In the genomic region with DNA sequence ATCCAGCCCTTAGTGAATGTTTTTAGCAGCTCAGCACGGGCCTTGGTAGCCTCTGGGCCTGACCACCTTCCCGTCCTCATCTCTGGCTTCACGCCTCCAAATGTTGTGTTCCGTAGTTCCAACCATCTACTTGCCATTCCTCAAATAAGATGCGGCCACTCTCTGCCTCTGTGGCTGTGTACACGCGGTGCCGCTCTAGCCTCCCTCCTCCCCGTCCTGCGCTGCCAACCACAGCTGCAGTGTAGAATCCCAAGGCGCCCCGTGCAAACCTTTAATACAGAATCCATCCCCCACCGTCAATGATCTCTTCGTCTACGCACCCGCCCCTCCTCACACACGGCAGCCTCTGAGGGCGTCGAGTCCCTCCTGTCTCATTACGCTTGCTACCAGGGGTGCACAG, we compare ENCODE assay signal across 16 cellular contexts.
DNase-seq lines count a peak whose midpoint lies in the region; TF ChIP-seq lines count a peak whose summit lies in the region.
"Had no signal": no experiment of that assay in that cellular context is flagged by ENCODE, and none has a peak within 500 bp of the region (broad histone marks: within the 10 kb centered on the region; RNA-seq: fewer than 3 reads in every experiment).

No MANE protein-coding gene starts in this region.

- H3K4me2 ChIP-seq in smooth muscle cell = no peak overlapping the region
- H3K4me2 ChIP-seq in OCI-LY7 (ENCODE audit: low read length) = no peak overlapping the region

- peaks cover 6% of the 10 kb centered on the region for H3K36me3 Mint-ChIP-seq in T-helper 1 cell treated with Interleukin-12 subunit alpha and Interleukin-12 subunit beta and Interleukin-4 antibody, amounts not matched to agents 30 μg/mL and 1 μg/mL, for 36 hours (ENCODE audit: low read depth)
- H3K36me3 Mint-ChIP-seq in HFFc6 (ENCODE audit: low read depth) = peaks cover 45% of the 10 kb centered on the region
- H3K36me3 Mint-ChIP-seq in endothelial cell (ENCODE audit: low read depth, unreplicated experiment) = peaks cover 37% of the 10 kb centered on the region

- H4K20me1 ChIP-seq in smooth muscle cell (ENCODE audit: low read depth) = peaks cover 60% of the 10 kb centered on the region
- H4K20me1 ChIP-seq in OCI-LY7 (ENCODE audit: insufficient read depth, low read length) = peaks cover 6% of the 10 kb centered on the region; the same call in 1 of the 2 replicates

- H3K4me3 ChIP-seq in smooth muscle cell = no peak overlapping the region
- no peak overlapping the region for H3K4me3 ChIP-seq in OCI-LY7 (ENCODE audit: low read depth, low read length, poor library complexity, severe bottlenecking)
- H3K4me3 ChIP-seq: right atrium auricular region had no signal

- WGBS in smooth muscle cell (ENCODE audit: low lambda C conversion rate) = 98% methylated on average over 20 of the region's 20 CpGs

- no peak overlapping the region for H3K4me3 Mint-ChIP-seq in T-helper 1 cell treated with Interleukin-12 subunit alpha and Interleukin-12 subunit beta and Interleukin-4 antibody, amounts not matched to agents 30 μg/mL and 1 μg/mL, for 36 hours
- H3K4me3 Mint-ChIP-seq in HFFc6 = peak overlapping the region; percentile 86
- H3K4me3 Mint-ChIP-seq in endothelial cell (ENCODE audit: unreplicated experiment) = peak overlapping the region; percentile 84
- H3K4me3 Mint-ChIP-seq: activated T-cell treated with anti-CD3 and anti-CD28 coated beads, Interleukin-2, amount 50 U/mL, for 4 hours; B cell had no signal

- H2AFZ ChIP-seq in smooth muscle cell (ENCODE audit: low read depth) = no peak overlapping the region
- H2AFZ ChIP-seq in OCI-LY7 (ENCODE audit: low read length) = no peak overlapping the region

- no peak overlapping the region for H3K9ac ChIP-seq in smooth muscle cell (ENCODE audit: low read depth)

- no peaks in the 10 kb centered on the region for H3K9me3 Mint-ChIP-seq in T-helper 1 cell treated with Interleukin-12 subunit alpha and Interleukin-12 subunit beta and Interleukin-4 antibody, amounts not matched to agents 30 μg/mL and 1 μg/mL, for 36 hours
- no peaks in the 10 kb centered on the region for H3K9me3 Mint-ChIP-seq in HFFc6
- no peaks in the 10 kb centered on the region for H3K9me3 Mint-ChIP-seq in endothelial cell (ENCODE audit: unreplicated experiment)
- H3K9me3 Mint-ChIP-seq: activated T-cell treated with anti-CD3 and anti-CD28 coated beads, Interleukin-2, amount 50 U/mL, for 4 hours had no signal

- no peaks in the 10 kb centered on the region for H3K9me2 ChIP-seq in OCI-LY7 (ENCODE audit: insufficient read depth, low read length)

- peaks cover 46% of the 10 kb centered on the region for H3F3A ChIP-seq in smooth muscle cell (ENCODE audit: low read depth)

- intact Hi-C loops in OCI-LY7 (cut with micrococcal nuclease; ENCODE audit: unreplicated experiment) = no loop called here

- no peaks in the 10 kb centered on the region for H3K9me3 ChIP-seq in smooth muscle cell (replicated peaks; ENCODE audit: low read depth)
- no peaks in the 10 kb centered on the region for H3K9me3 ChIP-seq in OCI-LY7 (ENCODE audit: low read length)
- H3K9me3 ChIP-seq: right atrium auricular region had no signal

- H3K27me3 ChIP-seq in smooth muscle cell (ENCODE audit: low read depth) = no peaks in the 10 kb centered on the region
- H3K27me3 ChIP-seq: right atrium auricular region had no signal

- BruUV-seq in OCI-LY7 (replicated peaks; lab: Mats Ljungman, UMichigan) = no TSS peak

- CTCF ChIA-PET in OCI-LY7 (lab: Charles Lee; ENCODE audit: unreplicated experiment) = no interaction called here

- peak overlapping the region; percentile 34 for H3K27ac Mint-ChIP-seq in T-helper 1 cell treated with Interleukin-12 subunit alpha and Interleukin-12 subunit beta and Interleukin-4 antibody, amounts not matched to agents 30 μg/mL and 1 μg/mL, for 36 hours
- H3K27ac Mint-ChIP-seq in HFFc6 (peak overlapping the region; percentile 100), endothelial cell (ENCODE audit: unreplicated experiment) (peak overlapping the region; percentile 61)
- H3K27ac Mint-ChIP-seq: B cell had no signal

- POLR2A ChIA-PET in OCI-LY7 (lab: Charles Lee) = interaction anchor here (1.1 kb wide), 1 partner anchor 9 kb away, joined by 3 read pairs; no protein-coding TSS in a partner anchor

- H3K4me1 ChIP-seq in smooth muscle cell (ENCODE audit: low read depth) = peaks cover 6% of the 10 kb centered on the region
- H3K4me1 ChIP-seq in OCI-LY7 (ENCODE audit: insufficient read depth, low read length, poor library complexity, severe bottlenecking) = no peaks in the 10 kb centered on the region

- no peaks in the 10 kb centered on the region for H3K4me1 Mint-ChIP-seq in T-helper 1 cell treated with Interleukin-12 subunit alpha and Interleukin-12 subunit beta and Interleukin-4 antibody, amounts not matched to agents 30 μg/mL and 1 μg/mL, for 36 hours (ENCODE audit: low read depth)
- H3K4me1 Mint-ChIP-seq in HFFc6 (ENCODE audit: low read depth) = peaks cover 60% of the 10 kb centered on the region
- H3K4me1 Mint-ChIP-seq in endothelial cell (ENCODE audit: unreplicated experiment) = peaks cover 32% of the 10 kb centered on the region
- H3K4me1 Mint-ChIP-seq: B cell had no signal

- H3K27ac ChIP-seq in smooth muscle cell (ENCODE audit: low read depth) = peak overlapping the region; percentile 98
- H3K27ac ChIP-seq in OCI-LY7 (ENCODE audit: low read depth, low read length, poor library complexity, severe bottlenecking) = no peak overlapping the region
- H3K27ac ChIP-seq: 22Rv1 had no signal

- H3K27me3 Mint-ChIP-seq in T-helper 1 cell treated with Interleukin-12 subunit alpha and Interleukin-12 subunit beta and Interleukin-4 antibody, amounts not matched to agents 30 μg/mL and 1 μg/mL, for 36 hours (ENCODE audit: low read depth) = no peaks in the 10 kb centered on the region
- peaks cover 24% of the 10 kb centered on the region for H3K27me3 Mint-ChIP-seq in HFFc6 (ENCODE audit: insufficient read depth)
- H3K27me3 Mint-ChIP-seq in endothelial cell (ENCODE audit: unreplicated experiment) = peaks cover 29% of the 10 kb centered on the region
- H3K27me3 Mint-ChIP-seq: B cell had no signal

- H3K79me2 ChIP-seq in smooth muscle cell (ENCODE audit: low read depth) (peaks cover 84% of the 10 kb centered on the region), OCI-LY7 (ENCODE audit: insufficient read depth, low read depth, low read length) (no peaks in the 10 kb centered on the region)

- no peaks in the 10 kb centered on the region for H3K36me3 ChIP-seq in smooth muscle cell (ENCODE audit: low read depth)
- H3K36me3 ChIP-seq in OCI-LY7 (ENCODE audit: insufficient read depth, low read length) = peaks cover 27% of the 10 kb centered on the region; the same call in 1 of the 2 replicates

- TF ChIP-seq CTCF in HFFc6 (IDR thresholded peaks at IDR 0.05) (no peak), endothelial cell (IDR thresholded peaks at IDR 0.05; ENCODE audit: unreplicated experiment) (no peak), smooth muscle cell (IDR thresholded peaks at IDR 0.05; ENCODE audit: borderline replicate concordance, insufficient read depth, poor library complexity, severe bottlenecking) (no peak), OCI-LY7 (conservative IDR thresholded peaks at IDR 0.05; ENCODE audit: low read length) (no peak)

- DNase-seq in T-helper 1 cell (no peak), HFFc6 (no peak), endothelial cell (ENCODE audit: low spot score) (no peak), smooth muscle cell (lab: John Stamatoyannopoulos, UW; ENCODE audit: unreplicated experiment) (no peak), mucosa of gallbladder (ENCODE audit: low spot score) (no peak), OCI-LY7 (ENCODE audit: low spot score) (no peak), GDM1 (lab: John Stamatoyannopoulos, UW) (no peak)
- DNase-seq: activated T-cell treated with anti-CD3 and anti-CD28 coated beads, Interleukin-2, amount 50 U/mL, for 4 hours; NCI-H1092 treated with DMSO at 0.1 percent for 48 hours; NCI-H2081 treated with DMSO at 0.1 percent for 48 hours; NCI-H524; stimulated activated CD4-positive, alpha-beta T cell treated with anti-CD3 and anti-CD28 coated beads, Interleukin-15, amount 100 ng/mL, for 24 hours had no signal

Comparison
In these comparisons a context has a peak if more than half of its experiments do, and no peak if none do; other contexts are left out.
1. H3K27ac Mint-ChIP-seq: peak in every context shown above with its lines; median percentile 100 in HFFc6; 61 in endothelial cell; 34 in T-helper 1 cell treated with Interleukin-12 subunit alpha and Interleukin-12 subunit beta and Interleukin-4 antibody, amounts not matched to agents 30 μg/mL and 1 μg/mL, for 36 hours.